In the genomic region with DNA sequence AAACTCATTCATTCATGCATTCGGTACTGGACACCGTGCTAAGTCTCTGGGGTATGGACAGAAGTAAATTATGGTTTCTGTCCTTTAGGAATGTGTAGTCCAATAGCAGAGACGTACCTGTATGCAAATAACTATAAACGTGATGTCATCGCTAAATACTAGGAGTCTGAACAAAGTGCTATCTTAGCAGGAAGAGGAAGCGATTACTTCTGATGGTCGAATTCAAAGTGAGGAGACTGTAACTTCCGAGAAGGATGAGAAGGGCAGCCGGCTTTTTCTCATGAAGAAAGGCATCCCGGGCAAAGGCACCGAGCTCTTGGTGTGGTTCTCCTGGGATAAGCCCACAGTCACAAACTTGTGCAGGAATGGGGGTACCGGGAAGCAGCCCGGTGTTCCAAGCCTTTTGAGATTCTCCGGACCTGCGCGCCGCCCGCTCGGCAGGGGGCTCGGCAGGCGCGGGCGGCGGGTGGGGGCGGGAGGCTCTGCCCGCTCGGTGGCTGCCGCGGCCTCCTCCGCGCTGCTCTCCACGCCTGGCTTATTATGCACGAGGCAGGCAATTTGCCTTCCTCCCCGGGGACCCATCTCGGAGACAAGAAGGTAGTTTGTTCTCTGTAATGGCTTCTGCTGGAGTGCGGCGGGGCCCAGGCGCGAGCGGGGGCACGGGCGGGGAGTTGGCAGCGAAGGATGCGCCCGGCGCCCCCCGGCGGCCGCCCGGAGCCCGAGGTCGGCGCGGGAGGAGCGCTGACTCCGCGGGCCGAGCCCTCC, we compare ENCODE assay signal across 8 cellular contexts.
DNase-seq lines count a peak whose midpoint lies in the region; ATAC-seq and TF ChIP-seq lines count a peak whose summit lies in the region.

No MANE protein-coding gene starts in this region.

- no peak overlapping the region for H3K27ac ChIP-seq in vagina

- TF ChIP-seq POLR2A in vagina (IDR thresholded peaks at IDR 0.05) = no peak

- peak; percentile 86 for DNase-seq in D341Med (ENCODE audit: low spot score)
- peak; percentile 46 for DNase-seq in NCI-H1105 (lab: John Stamatoyannopoulos, UW)
- no peak for DNase-seq in activated CD8-positive, alpha-beta memory T cell treated with anti-CD3 and anti-CD28 coated beads, Interleukin-2, amount 10 ng/mL, durations not matched to agents 7 days and 5 days
- DNase-seq in fibroblast of pulmonary artery (ENCODE audit: low read depth) = peak; percentile 28
- DNase-seq in nephron progenitor cell = peak; percentile 83
- DNase-seq in vagina (ENCODE audit: extremely low spot score in 2 of 2) = no peak

- no peaks in the 10 kb centered on the region for H3K27me3 ChIP-seq in vagina

- H3K4me1 ChIP-seq in vagina = peaks cover 7% of the 10 kb centered on the region

- intact Hi-C loops in vagina (cut with DNase I) = no loop called here

- H3K36me3 Mint-ChIP-seq in activated CD8-positive, alpha-beta memory T cell treated with anti-CD3 and anti-CD28 coated beads, Interleukin-2, amount 10 ng/mL, durations not matched to agents 7 days and 5 days = peaks cover 1% of the 10 kb centered on the region
- peaks cover 23% of the 10 kb centered on the region for H3K36me3 Mint-ChIP-seq in nephron progenitor cell (ENCODE audit: low read depth)

- peak overlapping the region; percentile 39 for H3K4me3 Mint-ChIP-seq in activated CD8-positive, alpha-beta memory T cell treated with anti-CD3 and anti-CD28 coated beads, Interleukin-2, amount 10 ng/mL, durations not matched to agents 7 days and 5 days
- H3K4me3 Mint-ChIP-seq in nephron progenitor cell = peak overlapping the region; percentile 83

- H3K36me3 ChIP-seq in vagina = no peaks in the 10 kb centered on the region

- H3K4me3 ChIP-seq in fibroblast of pulmonary artery (replicated peaks; ENCODE audit: low read depth, low read length) (peak overlapping the region; percentile 50), vagina (peak overlapping the region; percentile 45 to 59)

- TF ChIP-seq CTCF in fibroblast of pulmonary artery (IDR thresholded peaks at IDR 0.05; ENCODE audit: low read length, missing control alignments) (peak; percentile 5), nephron progenitor cell (IDR thresholded peaks at IDR 0.05) (peak; percentile 41), vagina (IDR thresholded peaks at IDR 0.05) (peak in 1 of 3 experiments; percentile 27)

- H3K4me1 Mint-ChIP-seq in activated CD8-positive, alpha-beta memory T cell treated with anti-CD3 and anti-CD28 coated beads, Interleukin-2, amount 10 ng/mL, durations not matched to agents 7 days and 5 days = peaks cover 13% of the 10 kb centered on the region
- peaks cover 42% of the 10 kb centered on the region for H3K4me1 Mint-ChIP-seq in nephron progenitor cell

- ATAC-seq in activated CD8-positive, alpha-beta memory T cell treated with anti-CD3 and anti-CD28 coated beads, Interleukin-2, amount 10 ng/mL, durations not matched to agents 7 days and 5 days = peak; percentile 73
- no peak for ATAC-seq in GM18868 (IDR thresholded peaks at IDR 0.05; ENCODE audit: unreplicated experiment)
- no peak for ATAC-seq in HG03045 (IDR thresholded peaks at IDR 0.05; ENCODE audit: unreplicated experiment)

- H3K9me3 ChIP-seq in vagina = no peaks in the 10 kb centered on the region

- CTCF ChIA-PET in activated CD8-positive, alpha-beta memory T cell treated with anti-CD3 and anti-CD28 coated beads, Interleukin-2, amount 10 ng/mL, durations not matched to agents 7 days and 5 days (lab: Charles Lee) = interaction anchor here (1.2 to 1.7 kb wide), 3 partner anchors 11 to 122 kb away, joined by 3 to 8 read pairs (median 5); no protein-coding TSS in a partner anchor

- peaks cover 6% of the 10 kb centered on the region for H3K9me3 Mint-ChIP-seq in activated CD8-positive, alpha-beta memory T cell treated with anti-CD3 and anti-CD28 coated beads, Interleukin-2, amount 10 ng/mL, durations not matched to agents 7 days and 5 days (ENCODE audit: low read depth)
- H3K9me3 Mint-ChIP-seq in nephron progenitor cell = peaks cover 32% of the 10 kb centered on the region

- peaks cover 52% of the 10 kb centered on the region for H3K27me3 Mint-ChIP-seq in activated CD8-positive, alpha-beta memory T cell treated with anti-CD3 and anti-CD28 coated beads, Interleukin-2, amount 10 ng/mL, durations not matched to agents 7 days and 5 days
- peaks cover 54% of the 10 kb centered on the region for H3K27me3 Mint-ChIP-seq in nephron progenitor cell (ENCODE audit: low read depth, poor library complexity)

- H3K27ac Mint-ChIP-seq in activated CD8-positive, alpha-beta memory T cell treated with anti-CD3 and anti-CD28 coated beads, Interleukin-2, amount 10 ng/mL, durations not matched to agents 7 days and 5 days = no peak overlapping the region
- no peak overlapping the region for H3K27ac Mint-ChIP-seq in nephron progenitor cell

Comparison
In these comparisons a context has a peak if more than half of its experiments do, and no peak if none do; other contexts are left out.
1. DNase-seq: peak in D341Med (single experiment), NCI-H1105 (single experiment), fibroblast of pulmonary artery (single experiment) and nephron progenitor cell (single experiment); none in activated CD8-positive, alpha-beta memory T cell treated with anti-CD3 and anti-CD28 coated beads, Interleukin-2, amount 10 ng/mL, durations not matched to agents 7 days and 5 days (single experiment) and vagina (0 of 2).